In the genomic region with DNA sequence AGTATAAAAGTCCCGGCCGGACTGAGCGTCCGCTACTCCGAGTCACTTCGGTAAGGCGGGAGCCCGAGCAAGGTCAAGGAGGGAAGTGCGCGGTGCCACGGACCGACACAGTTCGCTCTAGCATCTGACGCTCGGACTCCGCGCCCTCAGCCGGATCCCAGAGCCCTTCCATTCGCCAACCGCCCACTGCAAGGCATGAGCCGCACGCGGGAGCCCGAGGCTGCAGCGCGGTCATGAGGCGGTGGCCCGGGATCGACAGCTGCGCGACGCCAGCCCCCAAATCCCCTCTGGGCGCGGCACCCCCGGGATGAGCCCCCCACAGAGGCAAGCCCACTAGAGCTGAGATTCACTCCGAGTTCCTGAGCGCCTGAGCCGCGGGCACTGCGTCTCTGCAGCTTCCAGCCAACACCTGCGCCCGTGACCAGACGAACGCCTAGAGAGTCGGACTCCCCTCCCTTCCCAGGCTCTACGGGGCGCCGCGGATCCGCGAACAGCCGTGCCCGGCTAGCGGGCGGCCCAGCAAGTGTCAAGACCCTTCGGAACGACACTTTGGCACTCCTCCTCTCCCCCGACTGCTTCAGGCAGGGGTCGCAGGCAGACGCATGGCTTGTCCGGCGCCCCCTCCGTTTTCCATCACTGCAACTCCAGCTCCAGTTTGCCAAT, we compare ENCODE assay signal across 8 cellular contexts. TPM values are rescaled to one million over a fixed set of nuclear protein-coding genes. Genes with fewer than 3 reads are reported as not detected.
DNase-seq lines count a peak whose midpoint lies in the region; ATAC-seq and TF ChIP-seq lines count a peak whose summit lies in the region.

No MANE protein-coding gene starts in this region.

- H3K27ac Mint-ChIP-seq in activated CD8-positive, alpha-beta T cell treated with anti-CD3 and anti-CD28 coated beads, Interleukin-2, amount 10 ng/mL, durations not matched to agents 7 days and 5 days: peak overlapping the region; percentile 68

- no peak for TF ChIP-seq CTCF in thoracic aorta (IDR thresholded peaks at IDR 0.05)

- peaks cover 86% of the 10 kb centered on the region for H3K27me3 ChIP-seq in HUES64 (ENCODE audit: insufficient read depth, low read length)
- peaks cover 45 to 47% of the 10 kb centered on the region in 2 donors for H3K27me3 ChIP-seq in mucosa of rectum (ENCODE audit: control insufficient read depth in 2 of 2, insufficient read depth in 2 of 2, low read length in 2 of 2)
- peaks cover 8% of the 10 kb centered on the region for H3K27me3 ChIP-seq in thoracic aorta (replicated peaks; ENCODE audit: insufficient read depth)

- no peaks in the 10 kb centered on the region for H3K9me3 Mint-ChIP-seq in activated CD8-positive, alpha-beta T cell treated with anti-CD3 and anti-CD28 coated beads, Interleukin-2, amount 10 ng/mL, durations not matched to agents 7 days and 5 days (ENCODE audit: insufficient read depth)

- H3K9me3 ChIP-seq in HUES64 (ENCODE audit: insufficient read depth, low read depth, low read length): no peaks in the 10 kb centered on the region
- no peaks in the 10 kb centered on the region for H3K9me3 ChIP-seq in mucosa of rectum (ENCODE audit: control insufficient read depth in 2 of 2, low read length in 2 of 2)
- H3K9me3 ChIP-seq in thoracic aorta: no peaks in the 10 kb centered on the region

- peaks cover 2% of the 10 kb centered on the region for H3K36me3 Mint-ChIP-seq in activated CD8-positive, alpha-beta T cell treated with anti-CD3 and anti-CD28 coated beads, Interleukin-2, amount 10 ng/mL, durations not matched to agents 7 days and 5 days (ENCODE audit: low read depth)

- no peak overlapping the region for H3K9ac ChIP-seq in HUES64 (ENCODE audit: low read depth, low read length)
- no peak overlapping the region for H3K9ac ChIP-seq in mucosa of rectum (ENCODE audit: low read depth in 1 of 2, low read length in 2 of 2)

- ATAC-seq in activated CD8-positive, alpha-beta T cell treated with anti-CD3 and anti-CD28 coated beads, Interleukin-2, amount 10 ng/mL, durations not matched to agents 7 days and 5 days: peak; percentile 42
- ATAC-seq in esophagus mucosa (peak; percentile 61), thoracic aorta (ENCODE audit: insufficient number of reproducible peaks, low FRiP score, low read depth) (no peak), HG02623 (IDR thresholded peaks at IDR 0.05; ENCODE audit: unreplicated experiment) (no peak), GM21529 (IDR thresholded peaks at IDR 0.05; ENCODE audit: unreplicated experiment) (no peak)

- H3K4me3 Mint-ChIP-seq in activated CD8-positive, alpha-beta T cell treated with anti-CD3 and anti-CD28 coated beads, Interleukin-2, amount 10 ng/mL, durations not matched to agents 7 days and 5 days: peak overlapping the region; percentile 81

- H3K36me3 ChIP-seq in HUES64 (ENCODE audit: insufficient read depth, low read length) (no peaks in the 10 kb centered on the region), mucosa of rectum (ENCODE audit: control insufficient read depth in 2 of 2, insufficient read depth in 2 of 2, low read length in 2 of 2) (no peaks in the 10 kb centered on the region), thoracic aorta (no peaks in the 10 kb centered on the region)

- peak; percentile 5 for DNase-seq in Ammon's horn (ENCODE audit: low spot score)
- peak; percentile 43 for DNase-seq in activated CD8-positive, alpha-beta T cell treated with anti-CD3 and anti-CD28 coated beads, Interleukin-2, amount 10 ng/mL, durations not matched to agents 7 days and 5 days
- no peak for DNase-seq in thoracic aorta (ENCODE audit: low spot score)

- POLR2A ChIA-PET in activated CD8-positive, alpha-beta T cell treated with anti-CD3 and anti-CD28 coated beads, Interleukin-2, amount 10 ng/mL, durations not matched to agents 7 days and 5 days (lab: Charles Lee): interaction anchor here (0.7 to 1.8 kb wide), 3 partner anchors 9 to 27 kb away, joined by 4 to 5 read pairs (median 4); no protein-coding TSS in a partner anchor

- H3K27ac ChIP-seq in HUES64 (ENCODE audit: low read depth, low read length) (no peak overlapping the region), mucosa of rectum (ENCODE audit: low read depth in 2 of 2, low read length in 2 of 2) (no peak overlapping the region), thoracic aorta (no peak overlapping the region)

- CTCF ChIA-PET in activated CD8-positive, alpha-beta T cell treated with anti-CD3 and anti-CD28 coated beads, Interleukin-2, amount 10 ng/mL, durations not matched to agents 7 days and 5 days (lab: Charles Lee): interaction anchor here (0.9 to 2.1 kb wide), 3 partner anchors 17 to 326 kb away, joined by 3 to 8 read pairs (median 3); no protein-coding TSS in a partner anchor

- H3K4me1 ChIP-seq in HUES64 (ENCODE audit: insufficient read depth, low read length) (peaks cover 6% of the 10 kb centered on the region; the same call in 1 of the 2 replicates), mucosa of rectum (ENCODE audit: control insufficient read depth in 2 of 2, insufficient read depth in 2 of 2, low read length in 2 of 2) (peaks cover 9 to 10% of the 10 kb centered on the region in 2 donors), thoracic aorta (ENCODE audit: control insufficient read depth in 1 of 2, low read depth in 2 of 2) (peaks cover 15 to 27% of the 10 kb centered on the region in 2 donors)

- peaks cover 32% of the 10 kb centered on the region for H3K4me1 Mint-ChIP-seq in activated CD8-positive, alpha-beta T cell treated with anti-CD3 and anti-CD28 coated beads, Interleukin-2, amount 10 ng/mL, durations not matched to agents 7 days and 5 days (ENCODE audit: low read depth)

- under 1% methylated on average over 63 of the region's 63 CpGs for WGBS in HUES64

- peaks cover 51% of the 10 kb centered on the region for H3K27me3 Mint-ChIP-seq in activated CD8-positive, alpha-beta T cell treated with anti-CD3 and anti-CD28 coated beads, Interleukin-2, amount 10 ng/mL, durations not matched to agents 7 days and 5 days (ENCODE audit: low read depth)

- H3K4me3 ChIP-seq in HUES64 (ENCODE audit: low read length) (peak overlapping the region; percentile 50), mucosa of rectum (ENCODE audit: low read length in 2 of 2) (peak overlapping the region; percentile 26 to 59), thoracic aorta (peak overlapping the region; percentile 79)

RNA-seq across cellular contexts. Expression of a gene that starts 0.7 kb away (rescaled TPM):
- 1.5 TPM for polyA plus RNA-seq in HUES64 (2013, experiment 1 of 2)
- 1.1 TPM for polyA plus RNA-seq in HUES64 (2013, experiment 2 of 2)
- total RNA-seq in activated CD8-positive, alpha-beta T cell treated with anti-CD3 and anti-CD28 coated beads, Interleukin-2, amount 10 ng/mL, durations not matched to agents 7 days and 5 days: 1 to 10 TPM; 2.9 to 3.7 TPM
- 1.7 TPM for total RNA-seq in esophagus mucosa
- 10 to 100 TPM; 20.4 to 25.1 TPM for total RNA-seq in thoracic aorta

Comparison
In these comparisons a context has a peak if more than half of its experiments do, and no peak if none do; other contexts are left out.
1. ATAC-seq: peak in activated CD8-positive, alpha-beta T cell treated with anti-CD3 and anti-CD28 coated beads, Interleukin-2, amount 10 ng/mL, durations not matched to agents 7 days and 5 days (single experiment) and esophagus mucosa (single experiment); none in thoracic aorta (single experiment), HG02623 (single experiment) and GM21529 (single experiment).
2. Peak in every context shown above with its lines, with median percentiles within 50 percentile points of each other: H3K4me3 ChIP-seq.